20 cellular contexts compared by ENCODE assay signal in genomic region chr2:24675338-24675737, GRCh38.
"Had no signal": no experiment of that assay in that cellular context is flagged by ENCODE, and none has a peak within 500 bp of the region (broad histone marks: within the 10 kb centered on the region; RNA-seq: fewer than 3 reads in every experiment).

No MANE protein-coding gene starts in this region.

- H3K36me3 ChIP-seq: prostate gland had no signal

- H3K27me3 Mint-ChIP-seq: dendritic cell treated with granulocyte-macrophage colony-stimulating factor and Interleukin-4, amounts not matched to agents 40 ng/mL and 50 ng/mL, for 4 days; naive thymus-derived CD4-positive, alpha-beta T cell; stimulated activated memory B cell treated with anti-CD40 and anti-IgM and Interleukin-4, amounts not matched to agents 10 μg/mL and 1 μg/mL and 100 μg/mL, for 72 hours; stimulated activated naive CD8-positive, alpha-beta T cell treated with anti-CD3 and anti-CD28 coated beads, Interleukin-15, Interleukin-2, amounts not matched to agents 100 ng/mL and 50 ng/mL, for 24 hours had no signal

- ATAC-seq: gastrocnemius medialis; naive thymus-derived CD4-positive, alpha-beta T cell; sciatic nerve; stimulated activated memory B cell treated with anti-CD40 and anti-IgM and Interleukin-4, amounts not matched to agents 10 μg/mL and 1 μg/mL and 100 μg/mL, for 72 hours; upper lobe of right lung had no signal

- H3K4me1 ChIP-seq: parathyroid adenoma, prostate gland, testis, upper lobe of right lung, vagina had no signal

- H3K27ac Mint-ChIP-seq: dendritic cell treated with granulocyte-macrophage colony-stimulating factor and Interleukin-4, amounts not matched to agents 40 ng/mL and 50 ng/mL, for 4 days; naive thymus-derived CD4-positive, alpha-beta T cell; stimulated activated memory B cell treated with anti-CD40 and anti-IgM and Interleukin-4, amounts not matched to agents 10 μg/mL and 1 μg/mL and 100 μg/mL, for 72 hours had no signal

- H3K4me1 Mint-ChIP-seq: stimulated activated memory B cell treated with anti-CD40 and anti-IgM and Interleukin-4, amounts not matched to agents 10 μg/mL and 1 μg/mL and 100 μg/mL, for 72 hours had no signal

- H3K4me3 Mint-ChIP-seq: dendritic cell treated with granulocyte-macrophage colony-stimulating factor and Interleukin-4, amounts not matched to agents 40 ng/mL and 50 ng/mL, for 4 days; naive thymus-derived CD4-positive, alpha-beta T cell; nephron progenitor cell; stimulated activated memory B cell treated with anti-CD40 and anti-IgM and Interleukin-4, amounts not matched to agents 10 μg/mL and 1 μg/mL and 100 μg/mL, for 72 hours; stimulated activated naive CD8-positive, alpha-beta T cell treated with anti-CD3 and anti-CD28 coated beads, Interleukin-15, Interleukin-2, amounts not matched to agents 100 ng/mL and 50 ng/mL, for 24 hours had no signal

- H3K9me3 ChIP-seq: gastrocnemius medialis, prostate gland, spleen, testis, tibial nerve, upper lobe of right lung, vagina had no signal

- H3K27me3 ChIP-seq: gastrocnemius medialis, spleen, testis, tibial nerve, upper lobe of right lung, vagina had no signal

- H3K4me3 ChIP-seq: gastrocnemius medialis, prostate gland, spleen, testis, tibial nerve, upper lobe of right lung, vagina had no signal

- H3K9me3 Mint-ChIP-seq: dendritic cell treated with granulocyte-macrophage colony-stimulating factor and Interleukin-4, amounts not matched to agents 40 ng/mL and 50 ng/mL, for 4 days; stimulated activated naive CD8-positive, alpha-beta T cell treated with anti-CD3 and anti-CD28 coated beads, Interleukin-15, Interleukin-2, amounts not matched to agents 100 ng/mL and 50 ng/mL, for 24 hours had no signal

- DNase-seq: erythroblast; gastrocnemius medialis; glutamatergic neuron; mammary epithelial cell; naive thymus-derived CD4-positive, alpha-beta T cell; nephron progenitor cell; spleen; stimulated activated CD4-positive, alpha-beta T cell treated with anti-CD3 and anti-CD28 coated beads, Interleukin-15, amount 100 ng/mL, for 24 hours; stimulated activated CD4-positive, alpha-beta T cell treated with anti-CD3 and anti-CD28 coated beads, Interleukin-1b, Interleukin-23, amount 100 ng/mL, for 48 hours; stimulated activated CD4-positive, alpha-beta T cell treated with anti-CD3 and anti-CD28 coated beads, Interleukin-4, amount 100 ng/mL, for 24 hours; testis; upper lobe of right lung had no signal
